1 cellular context compared by ENCODE assay signal in genomic region chr10:15163261-15163864, GRCh38.
TF ChIP-seq lines count a peak whose summit lies in the region.

No MANE protein-coding gene starts in this region.

TF ChIP-seq in HEK293, 187 proteins besides CTCF, POLR2A, EP300 and RAD21 (continued from another document):
- TF ChIP-seq, protein P1, sequence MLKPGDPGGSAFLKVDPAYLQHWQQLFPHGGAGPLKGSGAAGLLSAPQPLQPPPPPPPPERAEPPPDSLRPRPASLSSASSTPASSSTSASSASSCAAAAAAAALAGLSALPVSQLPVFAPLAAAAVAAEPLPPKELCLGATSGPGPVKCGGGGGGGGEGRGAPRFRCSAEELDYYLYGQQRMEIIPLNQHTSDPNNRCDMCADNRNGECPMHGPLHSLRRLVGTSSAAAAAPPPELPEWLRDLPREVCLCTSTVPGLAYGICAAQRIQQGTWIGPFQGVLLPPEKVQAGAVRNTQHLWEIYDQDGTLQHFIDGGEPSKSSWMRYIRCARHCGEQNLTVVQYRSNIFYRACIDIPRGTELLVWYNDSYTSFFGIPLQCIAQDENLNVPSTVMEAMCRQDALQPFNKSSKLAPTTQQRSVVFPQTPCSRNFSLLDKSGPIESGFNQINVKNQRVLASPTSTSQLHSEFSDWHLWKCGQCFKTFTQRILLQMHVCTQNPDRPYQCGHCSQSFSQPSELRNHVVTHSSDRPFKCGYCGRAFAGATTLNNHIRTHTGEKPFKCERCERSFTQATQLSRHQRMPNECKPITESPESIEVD (tag by site-specific recombination; IDR thresholded peaks at IDR 0.05): peak; percentile 73
- TF ChIP-seq, protein P2, sequence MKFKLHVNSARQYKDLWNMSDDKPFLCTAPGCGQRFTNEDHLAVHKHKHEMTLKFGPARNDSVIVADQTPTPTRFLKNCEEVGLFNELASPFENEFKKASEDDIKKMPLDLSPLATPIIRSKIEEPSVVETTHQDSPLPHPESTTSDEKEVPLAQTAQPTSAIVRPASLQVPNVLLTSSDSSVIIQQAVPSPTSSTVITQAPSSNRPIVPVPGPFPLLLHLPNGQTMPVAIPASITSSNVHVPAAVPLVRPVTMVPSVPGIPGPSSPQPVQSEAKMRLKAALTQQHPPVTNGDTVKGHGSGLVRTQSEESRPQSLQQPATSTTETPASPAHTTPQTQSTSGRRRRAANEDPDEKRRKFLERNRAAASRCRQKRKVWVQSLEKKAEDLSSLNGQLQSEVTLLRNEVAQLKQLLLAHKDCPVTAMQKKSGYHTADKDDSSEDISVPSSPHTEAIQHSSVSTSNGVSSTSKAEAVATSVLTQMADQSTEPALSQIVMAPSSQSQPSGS (tag by site-specific recombination; IDR thresholded peaks at IDR 0.05; ENCODE audit: low read depth): peak; percentile 67
- TF ChIP-seq, protein P3, sequence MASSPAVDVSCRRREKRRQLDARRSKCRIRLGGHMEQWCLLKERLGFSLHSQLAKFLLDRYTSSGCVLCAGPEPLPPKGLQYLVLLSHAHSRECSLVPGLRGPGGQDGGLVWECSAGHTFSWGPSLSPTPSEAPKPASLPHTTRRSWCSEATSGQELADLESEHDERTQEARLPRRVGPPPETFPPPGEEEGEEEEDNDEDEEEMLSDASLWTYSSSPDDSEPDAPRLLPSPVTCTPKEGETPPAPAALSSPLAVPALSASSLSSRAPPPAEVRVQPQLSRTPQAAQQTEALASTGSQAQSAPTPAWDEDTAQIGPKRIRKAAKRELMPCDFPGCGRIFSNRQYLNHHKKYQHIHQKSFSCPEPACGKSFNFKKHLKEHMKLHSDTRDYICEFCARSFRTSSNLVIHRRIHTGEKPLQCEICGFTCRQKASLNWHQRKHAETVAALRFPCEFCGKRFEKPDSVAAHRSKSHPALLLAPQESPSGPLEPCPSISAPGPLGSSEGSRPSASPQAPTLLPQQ (tag by site-specific recombination; IDR thresholded peaks at IDR 0.05): 0 out of 2 replicates have a peak, but pooled peaks have one; percentile 25
